14 cellular contexts compared by ENCODE assay signal in genomic region chr6:95094751-95095150, GRCh38.
A peak's percentile ranks its signal among the peaks of the same experiment; 100 is the strongest.
DNase-seq lines count a peak whose midpoint lies in the region; ATAC-seq and TF ChIP-seq lines count a peak whose summit lies in the region.
"Had no signal": no experiment of that assay in that cellular context is flagged by ENCODE, and none has a peak within 500 bp of the region (broad histone marks: within the 10 kb centered on the region; RNA-seq: fewer than 3 reads in every experiment).

No MANE protein-coding gene starts in this region.

- H2BK5ac ChIP-seq in IMR-90 (ENCODE audit: low read depth, low read length, poor library complexity, severe bottlenecking), result no peak overlapping the region

- ATAC-seq in IMR-90 (ENCODE audit: low read depth) (no peak; the same call in 1 of the 2 replicates), natural killer cell (no peak)
- ATAC-seq: activated CD8-positive, alpha-beta T cell treated with anti-CD3 and anti-CD28 coated beads for 36 hours; heart right ventricle had no signal

- H3K4me2 ChIP-seq in IMR-90 (ENCODE audit: low read depth, low read length), result peak overlapping the region; percentile 10

- TF ChIP-seq RAD21 in IMR-90 (IDR thresholded peaks at IDR 0.05; ENCODE audit: low read length), result no peak

- no peaks in the 10 kb centered on the region for H3K79me1 ChIP-seq in IMR-90 (ENCODE audit: low read depth in 1 of 2, low read length in 2 of 2)

- no peak overlapping the region for H3K4ac ChIP-seq in IMR-90 (ENCODE audit: low read depth, low read length)

- no peak overlapping the region for H4K5ac ChIP-seq in IMR-90 (ENCODE audit: low read depth, low read length)

- H3K9ac ChIP-seq in IMR-90 (ENCODE audit: low read depth, low read length), result no peak overlapping the region

- H3K27me3 ChIP-seq in Caco-2 (replicated peaks; ENCODE audit: control insufficient read depth, insufficient read depth, low read length) (no peaks in the 10 kb centered on the region), IMR-90 (ENCODE audit: control insufficient read depth, insufficient read depth, low read length) (no peaks in the 10 kb centered on the region), kidney epithelial cell (ENCODE audit: control insufficient read depth, insufficient read depth, low read length) (no peaks in the 10 kb centered on the region), right atrium auricular region (no peaks in the 10 kb centered on the region)

- H3K27ac Mint-ChIP-seq in Caco-2 (ENCODE audit: unreplicated experiment) (no peak overlapping the region), natural killer cell (no peak overlapping the region)
- H3K27ac Mint-ChIP-seq: activated CD8-positive, alpha-beta T cell treated with anti-CD3 and anti-CD28 coated beads for 36 hours had no signal

- dilution Hi-C loops in IMR-90 (cut with HindIII; ENCODE audit: low sequenced_read_pairs, unreplicated experiment), result no loop called here

- WGBS in IMR-90 (ENCODE audit: extremely low coverage in 2 of 2, insufficient read length in 1 of 2), 2 experiments, result no CpG with 5 or more reads among the region's 2 CpGs

- H3K18ac ChIP-seq in IMR-90 (ENCODE audit: low read depth, low read length), result no peak overlapping the region

- H3K56ac ChIP-seq in IMR-90 (ENCODE audit: extremely low read depth, insufficient read depth, low read length), result no peak overlapping the region

- no peak for TF ChIP-seq POLR2A in IMR-90 (IDR thresholded peaks at IDR 0.05; ENCODE audit: low read depth, low read length)

- H3K27ac ChIP-seq in IMR-90 (ENCODE audit: insufficient read depth, low read length) (no peak overlapping the region), right atrium auricular region (no peak overlapping the region)
- H3K27ac ChIP-seq: C4-2B, heart right ventricle had no signal

- peaks cover 15% of the 10 kb centered on the region for H3K4me1 Mint-ChIP-seq in Caco-2 (ENCODE audit: low read depth, unreplicated experiment)
- no peaks in the 10 kb centered on the region for H3K4me1 Mint-ChIP-seq in natural killer cell

- H3K9me3 Mint-ChIP-seq in Caco-2 (ENCODE audit: unreplicated experiment), result no peaks in the 10 kb centered on the region
- H3K9me3 Mint-ChIP-seq in natural killer cell, result no peaks in the 10 kb centered on the region
- H3K9me3 Mint-ChIP-seq: activated CD8-positive, alpha-beta T cell treated with anti-CD3 and anti-CD28 coated beads for 36 hours had no signal

- H3K36me3 ChIP-seq in Caco-2 (ENCODE audit: control insufficient read depth, insufficient read depth, low read length) (no peaks in the 10 kb centered on the region), IMR-90 (ENCODE audit: control insufficient read depth, insufficient read depth, low read length) (no peaks in the 10 kb centered on the region), kidney epithelial cell (ENCODE audit: control insufficient read depth, insufficient read depth, low read length) (no peaks in the 10 kb centered on the region), right atrium auricular region (no peaks in the 10 kb centered on the region)
- H3K36me3 ChIP-seq: heart right ventricle had no signal

- in situ Hi-C loops in IMR-90 (cut with MboI; ENCODE audit: low sequenced_read_pairs) (no loop called here), astrocyte of the cerebellum (cut with HindIII; ENCODE audit: low sequenced_read_pairs) (no loop called here)

- BruUV-seq in Caco-2 (replicated peaks; lab: Mats Ljungman, UMichigan) (no TSS peak), IMR-90 (replicated peaks; lab: Mats Ljungman, UMichigan) (no TSS peak)

- intact Hi-C loops in Caco-2 (cut with micrococcal nuclease; ENCODE audit: unreplicated experiment), result no loop called here
- intact Hi-C loops in IMR-90 (cut with micrococcal nuclease), result no loop called here
- intact Hi-C loops in natural killer cell (cut with micrococcal nuclease), result no loop called here

- TF ChIP-seq CTCF in Caco-2 (IDR thresholded peaks at IDR 0.05; ENCODE audit: insufficient read depth in 1 of 2, low read depth in 1 of 2, low read length in 1 of 2, severe bottlenecking in 1 of 2, unreplicated experiment in 1 of 2) (no peak), IMR-90 (conservative IDR thresholded peaks at IDR 0.05; ENCODE audit: low read depth, low read length) (no peak), astrocyte of the cerebellum (IDR thresholded peaks at IDR 0.05; ENCODE audit: low read depth, low read length, missing control alignments) (no peak), kidney epithelial cell (IDR thresholded peaks at IDR 0.05; ENCODE audit: insufficient read depth, low read length, poor library complexity, severe bottlenecking) (no peak), right atrium auricular region (IDR thresholded peaks at IDR 0.05) (no peak), natural killer cell (IDR thresholded peaks at IDR 0.05) (no peak)

- DNase-seq in Caco-2 (peak in 1 of 2 experiments; percentile 8), IMR-90 (peak; percentile 71), astrocyte of the cerebellum (ENCODE audit: low read depth) (peak; percentile 4), kidney epithelial cell (ENCODE audit: low read depth) (peak; percentile 63), right atrium auricular region (ENCODE audit: low spot score) (no peak), natural killer cell (no peak)
- no peak for DNase-seq in activated CD8-positive, alpha-beta memory T cell treated with anti-CD3 and anti-CD28 coated beads for 24 hours
- DNase-seq in stimulated activated CD4-positive, alpha-beta T cell treated with anti-CD3 and anti-CD28 coated beads, Interleukin-15, amount 100 ng/mL, for 24 hours, result no peak
- DNase-seq: activated CD8-positive, alpha-beta T cell treated with anti-CD3 and anti-CD28 coated beads for 36 hours; activated naive CD4-positive, alpha-beta T cell treated with anti-CD3 and anti-CD28 coated beads, Interleukin-2, amount 50 U/mL, for 16 hours; heart right ventricle; NCI-H1417 treated with DMSO at 0.1 percent for 48 hours; T-helper 2 cell had no signal

- H3K36me3 Mint-ChIP-seq in Caco-2 (ENCODE audit: insufficient read depth, unreplicated experiment) (no peaks in the 10 kb centered on the region), natural killer cell (no peaks in the 10 kb centered on the region)

- no peak overlapping the region for H2AK5ac ChIP-seq in IMR-90 (ENCODE audit: low read depth, low read length)

- H2BK20ac ChIP-seq in IMR-90 (ENCODE audit: low read depth, low read length), result no peak overlapping the region

- H2BK15ac ChIP-seq in IMR-90 (ENCODE audit: low read depth, low read length), result no peak overlapping the region

- no peaks in the 10 kb centered on the region for H3K27me3 Mint-ChIP-seq in Caco-2 (ENCODE audit: insufficient read depth, unreplicated experiment)
- H3K27me3 Mint-ChIP-seq in natural killer cell (ENCODE audit: low read depth in 2 of 2), result no peaks in the 10 kb centered on the region
- H3K27me3 Mint-ChIP-seq: activated CD8-positive, alpha-beta T cell treated with anti-CD3 and anti-CD28 coated beads for 36 hours had no signal

- no peak overlapping the region for H2BK120ac ChIP-seq in IMR-90 (ENCODE audit: low read depth, low read length)

- H3K23ac ChIP-seq in IMR-90 (ENCODE audit: low read depth, low read length), result no peak overlapping the region

- peak overlapping the region; percentile 52 for H3K4me3 Mint-ChIP-seq in Caco-2 (ENCODE audit: unreplicated experiment)
- H3K4me3 Mint-ChIP-seq in natural killer cell, result no peak overlapping the region
- H3K4me3 Mint-ChIP-seq: activated CD8-positive, alpha-beta T cell treated with anti-CD3 and anti-CD28 coated beads for 36 hours had no signal

- POLR2A ChIA-PET in Caco-2 (lab: Charles Lee) (no interaction called here), IMR-90 (lab: Charles Lee; ENCODE audit: unreplicated experiment) (no interaction called here)

- no peaks in the 10 kb centered on the region for H4K20me1 ChIP-seq in IMR-90 (ENCODE audit: insufficient read depth, low read length)

- H3K4me1 ChIP-seq in Caco-2 (peaks cover 4% of the 10 kb centered on the region; the same call in 1 of the 2 replicates), IMR-90 (ENCODE audit: control insufficient read depth, insufficient read depth, low read length) (no peaks in the 10 kb centered on the region), right atrium auricular region (no peaks in the 10 kb centered on the region)
- H3K4me1 ChIP-seq: heart right ventricle had no signal

- no peak overlapping the region for H2AK9ac ChIP-seq in IMR-90 (replicated peaks; ENCODE audit: low read depth, low read length, poor library complexity)

- H2AFZ ChIP-seq in IMR-90 (replicated peaks; ENCODE audit: low read length, poor library complexity), result no peak overlapping the region

- no peaks in the 10 kb centered on the region for H3K9me3 ChIP-seq in Caco-2
- no peaks in the 10 kb centered on the region for H3K9me3 ChIP-seq in IMR-90 (ENCODE audit: control insufficient read depth, insufficient read depth, low read length)
- no peaks in the 10 kb centered on the region for H3K9me3 ChIP-seq in right atrium auricular region
- H3K9me3 ChIP-seq: heart right ventricle had no signal

- no peak overlapping the region for H3K4me3 ChIP-seq in Caco-2 (ENCODE audit: low read depth, low read length)
- no peak overlapping the region for H3K4me3 ChIP-seq in IMR-90 (ENCODE audit: insufficient read depth, low read depth, low read length)
- no peak overlapping the region for H3K4me3 ChIP-seq in astrocyte of the cerebellum (ENCODE audit: low read depth, low read length)
- no peak overlapping the region for H3K4me3 ChIP-seq in kidney epithelial cell (ENCODE audit: low read depth, low read length)
- no peak overlapping the region for H3K4me3 ChIP-seq in right atrium auricular region
- H3K4me3 ChIP-seq: heart right ventricle had no signal

- CTCF ChIA-PET in Caco-2 (lab: Charles Lee) (interaction anchor here (0.7 kb wide), 1 partner anchor 500 kb away, joined by 4 read pairs; no protein-coding TSS in a partner anchor), IMR-90 (lab: Yijun Ruan, JAX) (no interaction called here)

- no peak overlapping the region for H3K14ac ChIP-seq in IMR-90 (replicated peaks; ENCODE audit: low read depth, low read length)

- no peaks in the 10 kb centered on the region for H3K9me1 ChIP-seq in IMR-90 (ENCODE audit: insufficient read depth, low read length)

- H4K8ac ChIP-seq in IMR-90 (ENCODE audit: low read depth in 2 of 2, low read length in 2 of 2), result peak overlapping the region in 1 of 2 experiments; percentile 42; a peak in 1 of 4 replicates

- H4K91ac ChIP-seq in IMR-90 (ENCODE audit: insufficient read depth, low read depth, low read length), result no peak overlapping the region

TF ChIP-seq in IMR-90, 13 proteins besides CTCF, POLR2A, EP300 and RAD21:
- TF ChIP-seq FOS (IDR thresholded peaks at IDR 0.05; ENCODE audit: low read depth, low read length) (peak; percentile 51), RFX5 (IDR thresholded peaks at IDR 0.05; ENCODE audit: low read depth, low read length) (no peak)

Comparison
In these comparisons a context has a peak if more than half of its experiments do, and no peak if none do; other contexts are left out.
1. DNase-seq: peak in IMR-90 (single experiment), astrocyte of the cerebellum (single experiment) and kidney epithelial cell (single experiment); none in activated CD8-positive, alpha-beta memory T cell treated with anti-CD3 and anti-CD28 coated beads for 24 hours (single experiment), stimulated activated CD4-positive, alpha-beta T cell treated with anti-CD3 and anti-CD28 coated beads, Interleukin-15, amount 100 ng/mL, for 24 hours (single experiment), right atrium auricular region (single experiment) and natural killer cell (single experiment).